12 cellular contexts compared by ENCODE assay signal in the genomic region with DNA sequence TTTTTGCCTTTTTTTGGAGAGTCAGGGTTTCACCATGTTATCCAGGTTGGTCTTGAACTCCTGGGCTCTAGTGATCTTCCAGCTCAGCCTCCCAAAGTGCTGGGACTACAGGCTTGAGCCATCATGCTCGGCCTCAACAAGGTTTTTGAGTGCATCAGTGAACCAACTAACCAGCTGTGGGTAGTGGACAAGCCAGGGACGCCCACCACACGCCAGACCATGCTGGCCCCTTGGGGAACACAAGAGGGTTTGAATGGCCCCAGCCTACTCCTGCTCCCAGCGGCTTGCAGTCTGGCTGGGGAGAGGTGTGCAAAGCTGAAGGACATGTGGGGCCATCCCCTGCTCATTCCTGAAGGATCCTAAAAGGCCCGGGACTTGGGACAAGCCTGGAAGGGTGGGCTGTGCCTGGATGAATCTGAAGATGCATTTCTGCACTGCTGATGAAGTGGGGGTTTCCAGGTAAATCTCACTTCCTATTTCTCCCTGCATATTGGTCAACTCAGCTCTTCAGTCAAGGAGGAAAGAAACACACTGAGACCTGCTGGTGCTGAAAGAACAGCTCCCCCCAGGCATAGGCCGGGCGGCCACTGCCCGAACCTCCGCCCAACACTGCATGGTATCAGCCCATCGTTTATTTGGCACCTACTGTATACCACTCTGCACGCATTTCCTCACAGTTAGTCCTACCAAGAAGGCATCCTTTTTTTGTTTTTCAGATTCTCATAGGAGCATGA. TPM values are rescaled to one million over a fixed set of nuclear protein-coding genes. Genes with fewer than 3 reads are reported as not detected.
DNase-seq lines count a peak whose midpoint lies in the region; ATAC-seq, FAIRE-seq and TF ChIP-seq lines count a peak whose summit lies in the region.
"Had no signal": no experiment of that assay in that cellular context is flagged by ENCODE, and none has a peak within 500 bp of the region (broad histone marks: within the 10 kb centered on the region; RNA-seq: fewer than 3 reads in every experiment).

No MANE protein-coding gene starts in this region.

- H3K4me2 ChIP-seq in OCI-LY7 (ENCODE audit: low read length) (no peak overlapping the region), hepatocyte (no peak overlapping the region)

- H3K4me1 ChIP-seq in OCI-LY7 (ENCODE audit: insufficient read depth, low read length, poor library complexity, severe bottlenecking) (no peaks in the 10 kb centered on the region), hepatocyte (ENCODE audit: insufficient read depth) (no peaks in the 10 kb centered on the region)

- POLR2A ChIA-PET in OCI-LY7 (lab: Charles Lee): interaction anchor here (0.6 kb wide), 2 partner anchors 318 to 1705 kb away, joined by 3 to 5 read pairs; no protein-coding TSS in a partner anchor
- POLR2A ChIA-PET in CD4-positive, alpha-beta T cell (lab: Charles Lee): no interaction called here

- no peak for TF ChIP-seq POLR2A in H54 (IDR thresholded peaks at IDR 0.05; ENCODE audit: low read depth, low read length)

- H3K9me2 ChIP-seq in OCI-LY7 (ENCODE audit: insufficient read depth, low read length): no peaks in the 10 kb centered on the region
- H3K9me2 ChIP-seq in hepatocyte (replicated peaks; ENCODE audit: insufficient read depth): no peaks in the 10 kb centered on the region

- H3K79me2 ChIP-seq in OCI-LY7 (ENCODE audit: insufficient read depth, low read depth, low read length) (no peaks in the 10 kb centered on the region), hepatocyte (no peaks in the 10 kb centered on the region)

- WGBS in hepatocyte (ENCODE audit: low lambda C conversion rate, missing lambda C conversion rate): 45% methylated on average over 11 of the region's 11 CpGs

- intact Hi-C loops in OCI-LY7 (cut with micrococcal nuclease; ENCODE audit: unreplicated experiment): no loop called here
- intact Hi-C loops in CD4-positive, alpha-beta T cell (cut with DNase I, micrococcal nuclease): no loop called here

- FAIRE-seq in H54 (lab: Jason Lieb, UNC): no peak

- peaks cover 5% of the 10 kb centered on the region for H3K9me3 Mint-ChIP-seq in CD4-positive, alpha-beta T cell
- H3K9me3 Mint-ChIP-seq: activated naive CD4-positive, alpha-beta T cell treated with anti-CD3 and anti-CD28 coated beads, Interleukin-2, amount 50 U/mL, for 24 hours had no signal

- no peak for ATAC-seq in CD4-positive, alpha-beta T cell (ENCODE audit: poor library complexity)
- no peak for ATAC-seq in GM19395 (IDR thresholded peaks at IDR 0.05; ENCODE audit: unreplicated experiment)

- H3K27me3 Mint-ChIP-seq in CD4-positive, alpha-beta T cell: peaks cover 67% of the 10 kb centered on the region

- no peak overlapping the region for H3K27ac ChIP-seq in OCI-LY7 (ENCODE audit: low read depth, low read length, poor library complexity, severe bottlenecking)
- no peak overlapping the region for H3K27ac ChIP-seq in hepatocyte
- no peak overlapping the region for H3K27ac ChIP-seq in CD4-positive, alpha-beta T cell (ENCODE audit: low read depth, low read length)

- no peak for TF ChIP-seq CTCF in OCI-LY7 (conservative IDR thresholded peaks at IDR 0.05; ENCODE audit: low read length)
- TF ChIP-seq CTCF in hepatocyte (IDR thresholded peaks at IDR 0.05; ENCODE audit: poor library complexity): no peak
- no peak for TF ChIP-seq CTCF in CD4-positive, alpha-beta T cell (IDR thresholded peaks at IDR 0.05)

- CTCF ChIA-PET in OCI-LY7 (lab: Charles Lee; ENCODE audit: unreplicated experiment): no interaction called here
- CTCF ChIA-PET in CD4-positive, alpha-beta T cell (lab: Charles Lee): no interaction called here

- H3K27ac Mint-ChIP-seq in CD4-positive, alpha-beta T cell: no peak overlapping the region
- H3K27ac Mint-ChIP-seq: activated naive CD4-positive, alpha-beta T cell treated with anti-CD3 and anti-CD28 coated beads, Interleukin-2, amount 50 U/mL, for 24 hours had no signal

- BruUV-seq in OCI-LY7 (replicated peaks; lab: Mats Ljungman, UMichigan): no TSS peak

- no peaks in the 10 kb centered on the region for H3K36me3 Mint-ChIP-seq in CD4-positive, alpha-beta T cell (ENCODE audit: low read depth)

- no peaks in the 10 kb centered on the region for H3K36me3 ChIP-seq in OCI-LY7 (ENCODE audit: insufficient read depth, low read length)
- H3K36me3 ChIP-seq in hepatocyte (replicated peaks; ENCODE audit: insufficient read depth, low read depth): no peaks in the 10 kb centered on the region

- H2AFZ ChIP-seq in OCI-LY7 (ENCODE audit: low read length) (no peak overlapping the region), hepatocyte (no peak overlapping the region)

- H3K4me3 ChIP-seq in OCI-LY7 (ENCODE audit: low read depth, low read length, poor library complexity, severe bottlenecking) (no peak overlapping the region), hepatocyte (no peak overlapping the region)

- no peak overlapping the region for H3K4me3 Mint-ChIP-seq in CD4-positive, alpha-beta T cell
- H3K4me3 Mint-ChIP-seq: activated naive CD4-positive, alpha-beta T cell treated with anti-CD3 and anti-CD28 coated beads, Interleukin-2, amount 50 U/mL, for 24 hours had no signal

- H4K20me1 ChIP-seq in OCI-LY7 (ENCODE audit: insufficient read depth, low read length) (no peaks in the 10 kb centered on the region), hepatocyte (ENCODE audit: insufficient read depth, poor library complexity, severe bottlenecking) (no peaks in the 10 kb centered on the region)

- no peaks in the 10 kb centered on the region for H3K4me1 Mint-ChIP-seq in CD4-positive, alpha-beta T cell (ENCODE audit: low read depth)
- H3K4me1 Mint-ChIP-seq: activated naive CD4-positive, alpha-beta T cell treated with anti-CD3 and anti-CD28 coated beads, Interleukin-2, amount 50 U/mL, for 24 hours had no signal

- DNase-seq in ELF-1 (ENCODE audit: low read depth, low spot score): peak; percentile 67
- peak; percentile 78 for DNase-seq in H54 (ENCODE audit: insufficient read length, low spot score)
- DNase-seq in OCI-LY7 (ENCODE audit: low spot score): peak; percentile 53
- peak; percentile 50 for DNase-seq in hepatocyte (ENCODE audit: low spot score)
- no peak for DNase-seq in UCSD-AML1 (lab: John Stamatoyannopoulos, UW; ENCODE audit: unreplicated experiment)
- no peak for DNase-seq in CD4-positive, alpha-beta T cell
- no peak for DNase-seq in DMS79 (lab: John Stamatoyannopoulos, UW)
- DNase-seq: DMS79 treated with DMSO at 0.1 percent for 48 hours, NCI-H2107, T1000 had no signal

- H3K9me3 ChIP-seq in OCI-LY7 (ENCODE audit: low read length) (no peaks in the 10 kb centered on the region), hepatocyte (ENCODE audit: low read depth) (no peaks in the 10 kb centered on the region)
- peaks cover 5% of the 10 kb centered on the region for H3K9me3 ChIP-seq in CD4-positive, alpha-beta T cell (ENCODE audit: control insufficient read depth, low read length)

- H3K27me3 ChIP-seq in hepatocyte: peaks cover 16% of the 10 kb centered on the region
- H3K27me3 ChIP-seq in CD4-positive, alpha-beta T cell (ENCODE audit: control insufficient read depth, insufficient read depth, low read length): peaks cover 31% of the 10 kb centered on the region

RNA-seq across cellular contexts. Expression of gene MMD2, which starts 6.9 kb away (rescaled TPM):
- not detected in 2 replicates for total RNA-seq in OCI-LY7 (2014; rRNA removed; shearing (Covaris generic))
- total RNA-seq in OCI-LY7 (2022) (not detected in 2 replicates), hepatocyte (not detected in 2 replicates)
- not detected in 2 replicates for polyA plus RNA-seq in hepatocyte
- not detected for total RNA-seq in CD4-positive, alpha-beta T cell

Comparison
In these comparisons a context has a peak if more than half of its experiments do, and no peak if none do; other contexts are left out.
1. DNase-seq: peak in ELF-1 (single experiment), H54 (single experiment), OCI-LY7 (single experiment) and hepatocyte (single experiment); none in UCSD-AML1 (single experiment), CD4-positive, alpha-beta T cell (0 of 10) and DMS79 (single experiment).